ENCODE assay signal across 1 cellular context in the genomic region with DNA sequence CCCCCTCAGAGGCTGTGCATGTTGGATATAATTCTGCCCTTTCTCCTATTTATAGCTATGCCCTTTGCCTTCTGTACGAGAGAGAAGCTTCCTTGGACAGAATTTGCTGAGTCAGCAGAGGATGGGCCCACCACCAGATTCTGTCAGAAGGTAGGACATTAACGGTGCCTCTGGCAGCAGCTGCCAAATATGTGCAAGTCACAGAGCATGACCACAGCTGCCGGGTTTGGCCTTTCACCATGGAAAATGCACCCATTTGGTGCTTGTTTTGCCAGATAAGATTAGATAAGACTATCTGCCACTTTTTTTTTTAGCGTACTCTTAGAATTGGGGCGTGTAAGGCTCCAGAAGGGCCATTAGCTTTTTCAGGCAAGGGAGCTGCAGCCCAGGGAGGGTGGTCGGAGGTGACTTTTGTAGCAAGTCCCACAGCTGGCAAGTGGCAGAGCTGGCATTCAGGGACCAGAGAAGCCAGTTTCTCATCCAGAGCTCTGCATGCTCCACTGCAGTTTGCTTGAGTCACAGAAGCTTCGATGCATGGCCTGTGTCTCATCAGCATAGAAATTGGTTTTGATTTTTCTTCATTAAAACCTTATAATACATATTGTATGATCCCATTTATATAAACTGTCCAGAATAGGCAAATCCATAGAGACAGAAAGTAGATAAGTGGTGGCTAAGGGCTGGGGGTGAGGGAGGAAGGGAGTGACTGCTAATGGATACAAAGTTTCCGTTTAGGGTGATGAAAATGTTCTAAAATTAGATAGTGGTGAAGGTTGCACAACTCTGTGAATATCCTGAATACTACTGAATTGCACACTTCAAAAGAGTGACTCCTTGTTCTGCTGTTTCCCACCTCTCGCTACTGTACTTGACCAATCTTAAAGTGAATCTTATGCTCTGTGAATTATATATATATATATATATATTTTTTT.
A peak's percentile ranks its signal among the peaks of the same experiment; 100 is the strongest.
TF ChIP-seq lines count a peak whose summit lies in the region.

No MANE protein-coding gene starts in this region.

TF ChIP-seq in liver, 16 proteins besides CTCF, POLR2A, EP300 and RAD21 (continued from another document):
- TF ChIP-seq, protein P1, sequence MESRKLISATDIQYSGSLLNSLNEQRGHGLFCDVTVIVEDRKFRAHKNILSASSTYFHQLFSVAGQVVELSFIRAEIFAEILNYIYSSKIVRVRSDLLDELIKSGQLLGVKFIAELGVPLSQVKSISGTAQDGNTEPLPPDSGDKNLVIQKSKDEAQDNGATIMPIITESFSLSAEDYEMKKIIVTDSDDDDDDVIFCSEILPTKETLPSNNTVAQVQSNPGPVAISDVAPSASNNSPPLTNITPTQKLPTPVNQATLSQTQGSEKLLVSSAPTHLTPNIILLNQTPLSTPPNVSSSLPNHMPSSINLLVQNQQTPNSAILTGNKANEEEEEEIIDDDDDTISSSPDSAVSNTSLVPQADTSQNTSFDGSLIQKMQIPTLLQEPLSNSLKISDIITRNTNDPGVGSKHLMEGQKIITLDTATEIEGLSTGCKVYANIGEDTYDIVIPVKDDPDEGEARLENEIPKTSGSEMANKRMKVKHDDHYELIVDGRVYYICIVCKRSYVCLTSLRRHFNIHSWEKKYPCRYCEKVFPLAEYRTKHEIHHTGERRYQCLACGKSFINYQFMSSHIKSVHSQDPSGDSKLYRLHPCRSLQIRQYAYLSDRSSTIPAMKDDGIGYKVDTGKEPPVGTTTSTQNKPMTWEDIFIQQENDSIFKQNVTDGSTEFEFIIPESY (IDR thresholded peaks at IDR 0.05): peak; percentile 42
- TF ChIP-seq SP1 (IDR thresholded peaks at IDR 0.05): peak; percentile 82
- peak; percentile 7 for TF ChIP-seq HNF4G (IDR thresholded peaks at IDR 0.05)
- TF ChIP-seq, protein P2, sequence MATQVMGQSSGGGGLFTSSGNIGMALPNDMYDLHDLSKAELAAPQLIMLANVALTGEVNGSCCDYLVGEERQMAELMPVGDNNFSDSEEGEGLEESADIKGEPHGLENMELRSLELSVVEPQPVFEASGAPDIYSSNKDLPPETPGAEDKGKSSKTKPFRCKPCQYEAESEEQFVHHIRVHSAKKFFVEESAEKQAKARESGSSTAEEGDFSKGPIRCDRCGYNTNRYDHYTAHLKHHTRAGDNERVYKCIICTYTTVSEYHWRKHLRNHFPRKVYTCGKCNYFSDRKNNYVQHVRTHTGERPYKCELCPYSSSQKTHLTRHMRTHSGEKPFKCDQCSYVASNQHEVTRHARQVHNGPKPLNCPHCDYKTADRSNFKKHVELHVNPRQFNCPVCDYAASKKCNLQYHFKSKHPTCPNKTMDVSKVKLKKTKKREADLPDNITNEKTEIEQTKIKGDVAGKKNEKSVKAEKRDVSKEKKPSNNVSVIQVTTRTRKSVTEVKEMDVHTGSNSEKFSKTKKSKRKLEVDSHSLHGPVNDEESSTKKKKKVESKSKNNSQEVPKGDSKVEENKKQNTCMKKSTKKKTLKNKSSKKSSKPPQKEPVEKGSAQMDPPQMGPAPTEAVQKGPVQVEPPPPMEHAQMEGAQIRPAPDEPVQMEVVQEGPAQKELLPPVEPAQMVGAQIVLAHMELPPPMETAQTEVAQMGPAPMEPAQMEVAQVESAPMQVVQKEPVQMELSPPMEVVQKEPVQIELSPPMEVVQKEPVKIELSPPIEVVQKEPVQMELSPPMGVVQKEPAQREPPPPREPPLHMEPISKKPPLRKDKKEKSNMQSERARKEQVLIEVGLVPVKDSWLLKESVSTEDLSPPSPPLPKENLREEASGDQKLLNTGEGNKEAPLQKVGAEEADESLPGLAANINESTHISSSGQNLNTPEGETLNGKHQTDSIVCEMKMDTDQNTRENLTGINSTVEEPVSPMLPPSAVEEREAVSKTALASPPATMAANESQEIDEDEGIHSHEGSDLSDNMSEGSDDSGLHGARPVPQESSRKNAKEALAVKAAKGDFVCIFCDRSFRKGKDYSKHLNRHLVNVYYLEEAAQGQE (IDR thresholded peaks at IDR 0.05): peak; percentile 39
- peak; percentile 67 for TF ChIP-seq NR2F2 (IDR thresholded peaks at IDR 0.05)
- TF ChIP-seq HNF4A (conservative IDR thresholded peaks at IDR 0.05): peak; percentile 63 to 75
- TF ChIP-seq FOXA2 (IDR thresholded peaks at IDR 0.05): peak; percentile 35
- TF ChIP-seq, protein P3, sequence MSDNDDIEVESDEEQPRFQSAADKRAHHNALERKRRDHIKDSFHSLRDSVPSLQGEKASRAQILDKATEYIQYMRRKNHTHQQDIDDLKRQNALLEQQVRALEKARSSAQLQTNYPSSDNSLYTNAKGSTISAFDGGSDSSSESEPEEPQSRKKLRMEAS (IDR thresholded peaks at IDR 0.05): peak; percentile 69
